Comparison of ENCODE assay signal across 9 cellular contexts in genomic region chr20:53750827-53751393, GRCh38.
DNase-seq lines count a peak whose midpoint lies in the region; ATAC-seq and TF ChIP-seq lines count a peak whose summit lies in the region.
"Had no signal": no experiment of that assay in that cellular context is flagged by ENCODE, and none has a peak within 500 bp of the region (broad histone marks: within the 10 kb centered on the region; RNA-seq: fewer than 3 reads in every experiment).

No MANE protein-coding gene starts in this region.

- H3K4me1 ChIP-seq in GM23248 (ENCODE audit: insufficient read depth) (peaks cover 32% of the 10 kb centered on the region), body of pancreas (peaks cover 16% of the 10 kb centered on the region)

- WGBS in GM23248 (ENCODE audit: low coverage in 1 of 2, low lambda C conversion rate in 2 of 2, missing lambda C conversion rate in 2 of 2), 2 experiments = 34 to 35% methylated on average over 12 of the region's 12 CpGs
- 75 to 79% methylated on average over 12 of the region's 12 CpGs for WGBS in body of pancreas, 2 donors

- H3K4me3 ChIP-seq in GM08714 (ENCODE audit: low read length) (peak overlapping the region; percentile 41; the same call in 1 of the 2 replicates), GM23248 (no peak overlapping the region), body of pancreas (no peak overlapping the region)
- H3K4me3 ChIP-seq: thoracic aorta had no signal

- peaks cover 68% of the 10 kb centered on the region for H3K4me1 Mint-ChIP-seq in activated naive CD8-positive, alpha-beta T cell (ENCODE audit: low read depth)

- peak overlapping the region; percentile 90 for H3K27ac ChIP-seq in GM23248
- peak overlapping the region in 1 of 4 donors; percentile 12 for H3K27ac ChIP-seq in body of pancreas

- peak overlapping the region; percentile 60 for H3K4me2 ChIP-seq in GM23248 (ENCODE audit: unreplicated experiment)

- DNase-seq in GM23248 (peak; percentile 83), NCI-H1694 (lab: John Stamatoyannopoulos, UW) (peak; percentile 63), left kidney (ENCODE audit: low read depth, low spot score) (peak; percentile 73), superior temporal gyrus (ENCODE audit: extremely low spot score) (peak; percentile 52), body of pancreas (no peak), SW 1271 (lab: John Stamatoyannopoulos, UW) (no peak)

- H3K36me3 ChIP-seq in GM23248 (ENCODE audit: low read depth) (no peaks in the 10 kb centered on the region), body of pancreas (replicated peaks in 1 of 2; ENCODE audit: insufficient read depth in 1 of 2, low read depth in 2 of 2) (no peaks in the 10 kb centered on the region)
- H3K36me3 ChIP-seq: thoracic aorta had no signal

- intact Hi-C loops in body of pancreas (cut with DNase I) = no loop called here

- no peaks in the 10 kb centered on the region for H3K36me3 Mint-ChIP-seq in activated naive CD8-positive, alpha-beta T cell

- H2AFZ ChIP-seq in GM23248 = peak overlapping the region; percentile 88

- no peak for TF ChIP-seq POLR2A in body of pancreas (IDR thresholded peaks at IDR 0.05)

- H3K9ac ChIP-seq in GM23248 = peak overlapping the region; percentile 75

- no peaks in the 10 kb centered on the region for H4K20me1 ChIP-seq in GM23248 (ENCODE audit: insufficient read depth)

- H3K9me2 ChIP-seq in GM23248 (ENCODE audit: insufficient read depth) = no peaks in the 10 kb centered on the region

- no peaks in the 10 kb centered on the region for H3K9me3 Mint-ChIP-seq in activated naive CD8-positive, alpha-beta T cell (ENCODE audit: low read depth)

- peak overlapping the region; percentile 96 for H3K27ac Mint-ChIP-seq in activated naive CD8-positive, alpha-beta T cell

- peaks cover 12% of the 10 kb centered on the region for H3F3A ChIP-seq in GM23248 (ENCODE audit: insufficient read depth)

- H3K27me3 ChIP-seq in GM23248 (replicated peaks; ENCODE audit: insufficient read depth) (no peaks in the 10 kb centered on the region), body of pancreas (no peaks in the 10 kb centered on the region)

- no peaks in the 10 kb centered on the region for H3K27me3 Mint-ChIP-seq in activated naive CD8-positive, alpha-beta T cell

- ATAC-seq in body of pancreas = no peak

- H3K79me2 ChIP-seq in GM23248 (ENCODE audit: insufficient read depth) = no peaks in the 10 kb centered on the region

- no peak for TF ChIP-seq CTCF in body of pancreas (IDR thresholded peaks at IDR 0.05)

- H3K9me3 ChIP-seq in GM23248 (ENCODE audit: low read depth) (no peaks in the 10 kb centered on the region), body of pancreas (no peaks in the 10 kb centered on the region)
- H3K9me3 ChIP-seq: thoracic aorta had no signal

- peak overlapping the region; percentile 75 for H3K4me3 Mint-ChIP-seq in activated naive CD8-positive, alpha-beta T cell

- in situ Hi-C loops in GM23248 (cut with MboI) = loop anchor here (25.0 kb wide), 1 partner anchor 161 kb away; no protein-coding TSS in a partner anchor

Comparison
In these comparisons a context has a peak if more than half of its experiments do, and no peak if none do; other contexts are left out.
1. DNase-seq: peak in GM23248 (single experiment), NCI-H1694 (single experiment), left kidney (single experiment) and superior temporal gyrus (single experiment); none in body of pancreas (0 of 4) and SW 1271 (0 of 2).